Comparison of ENCODE assay signal across 13 cellular contexts in genomic region chr6:169960891-169961611, GRCh38.
DNase-seq lines count a peak whose midpoint lies in the region; ATAC-seq and TF ChIP-seq lines count a peak whose summit lies in the region.
"Had no signal": no experiment of that assay in that cellular context is flagged by ENCODE, and none has a peak within 500 bp of the region (broad histone marks: within the 10 kb centered on the region; RNA-seq: fewer than 3 reads in every experiment).

No MANE protein-coding gene starts in this region.

- peaks cover 0 to 6% of the 10 kb centered on the region in 2 donors for H3K4me1 ChIP-seq in naive thymus-derived CD4-positive, alpha-beta T cell (ENCODE audit: control insufficient read depth in 2 of 2, insufficient read depth in 2 of 2, low read length in 2 of 2)

- H3K4me3 Mint-ChIP-seq in natural killer cell, result peak overlapping the region; percentile 60
- no peak overlapping the region for H3K4me3 Mint-ChIP-seq in natural killer cell treated with Interleukin-12 subunit alpha and Interleukin-12 subunit beta and Interleukin-15 and Interleukin-18, amount 100 ng/mL, for 72 hours
- H3K4me3 Mint-ChIP-seq in activated naive CD8-positive, alpha-beta T cell treated with anti-CD3 and anti-CD28 coated beads for 36 hours, result peak overlapping the region; percentile 74
- peak overlapping the region; percentile 20 to 86 (median 68) for H3K4me3 Mint-ChIP-seq in naive thymus-derived CD4-positive, alpha-beta T cell
- no peak overlapping the region for H3K4me3 Mint-ChIP-seq in stimulated activated memory B cell treated with anti-CD40 and anti-IgM and Interleukin-4, amounts not matched to agents 10 μg/mL and 1 μg/mL and 100 μg/mL, for 72 hours

- DNase-seq in natural killer cell (peak; percentile 14), amygdala (lab: John Stamatoyannopoulos, UW) (no peak), erythroblast (lab: John Stamatoyannopoulos, UW) (no peak)
- DNase-seq in natural killer cell treated with Interleukin-12 subunit alpha and Interleukin-12 subunit beta and Interleukin-15 and Interleukin-18, amount 100 ng/mL, for 72 hours (ENCODE audit: low spot score), result no peak
- DNase-seq in activated naive CD8-positive, alpha-beta T cell treated with anti-CD3 and anti-CD28 coated beads for 36 hours, result no peak
- peak in 1 of 9 donors; percentile 4 for DNase-seq in naive thymus-derived CD4-positive, alpha-beta T cell
- DNase-seq: Calu3, foreskin fibroblast, HCEC 1CT, NCI-H1092, NCI-H524 had no signal

- no peak for TF ChIP-seq POLR2A in erythroblast (IDR thresholded peaks at IDR 0.05; ENCODE audit: low read length)

- no peaks in the 10 kb centered on the region for H3K9me3 ChIP-seq in naive thymus-derived CD4-positive, alpha-beta T cell (ENCODE audit: control insufficient read depth in 2 of 3, low read length in 3 of 3)

- intact Hi-C loops in natural killer cell (cut with micrococcal nuclease), result no loop called here
- intact Hi-C loops in naive thymus-derived CD4-positive, alpha-beta T cell (cut with micrococcal nuclease), result no loop called here

- H3K36me3 Mint-ChIP-seq in natural killer cell, result no peaks in the 10 kb centered on the region
- H3K36me3 Mint-ChIP-seq in natural killer cell treated with Interleukin-12 subunit alpha and Interleukin-12 subunit beta and Interleukin-15 and Interleukin-18, amount 100 ng/mL, for 72 hours, result no peaks in the 10 kb centered on the region
- no peaks in the 10 kb centered on the region for H3K36me3 Mint-ChIP-seq in activated naive CD8-positive, alpha-beta T cell treated with anti-CD3 and anti-CD28 coated beads for 36 hours
- H3K36me3 Mint-ChIP-seq in naive thymus-derived CD4-positive, alpha-beta T cell, result no peaks in the 10 kb centered on the region
- H3K36me3 Mint-ChIP-seq in stimulated activated memory B cell treated with anti-CD40 and anti-IgM and Interleukin-4, amounts not matched to agents 10 μg/mL and 1 μg/mL and 100 μg/mL, for 72 hours, result no peaks in the 10 kb centered on the region

- H3K27ac ChIP-seq in naive thymus-derived CD4-positive, alpha-beta T cell (ENCODE audit: low read depth, low read length), result no peak overlapping the region

- H3K4me3 ChIP-seq in naive thymus-derived CD4-positive, alpha-beta T cell (ENCODE audit: low read length), result no peak overlapping the region

- peaks cover 5 to 6% of the 10 kb centered on the region in 2 donors for H3K4me1 Mint-ChIP-seq in natural killer cell
- peaks cover 0 to 9% of the 10 kb centered on the region in 2 donors for H3K4me1 Mint-ChIP-seq in natural killer cell treated with Interleukin-12 subunit alpha and Interleukin-12 subunit beta and Interleukin-15 and Interleukin-18, amount 100 ng/mL, for 72 hours (ENCODE audit: low read depth in 2 of 2)
- H3K4me1 Mint-ChIP-seq in activated naive CD8-positive, alpha-beta T cell treated with anti-CD3 and anti-CD28 coated beads for 36 hours, result peaks cover 23% of the 10 kb centered on the region
- H3K4me1 Mint-ChIP-seq in naive thymus-derived CD4-positive, alpha-beta T cell, result peaks cover 0 to 31% (median 20%) of the 10 kb centered on the region in 7 donors
- peaks cover 18% of the 10 kb centered on the region for H3K4me1 Mint-ChIP-seq in stimulated activated memory B cell treated with anti-CD40 and anti-IgM and Interleukin-4, amounts not matched to agents 10 μg/mL and 1 μg/mL and 100 μg/mL, for 72 hours

- POLR2A ChIA-PET in naive thymus-derived CD4-positive, alpha-beta T cell (lab: Charles Lee), result interaction anchor here (1.2 kb wide), 1 partner anchor 331 kb away, joined by 3 read pairs; no protein-coding TSS in a partner anchor

- CTCF ChIA-PET in naive thymus-derived CD4-positive, alpha-beta T cell (lab: Charles Lee), result interaction anchor here (1.3 kb wide), 1 partner anchor 332 kb away, joined by 3 read pairs; no protein-coding TSS in a partner anchor

- no peaks in the 10 kb centered on the region for H3K36me3 ChIP-seq in naive thymus-derived CD4-positive, alpha-beta T cell (ENCODE audit: control insufficient read depth in 2 of 3, insufficient read depth in 3 of 3, low read length in 3 of 3)

- no peak overlapping the region for H3K27ac Mint-ChIP-seq in natural killer cell
- H3K27ac Mint-ChIP-seq in natural killer cell treated with Interleukin-12 subunit alpha and Interleukin-12 subunit beta and Interleukin-15 and Interleukin-18, amount 100 ng/mL, for 72 hours, result no peak overlapping the region
- peak overlapping the region; percentile 75 for H3K27ac Mint-ChIP-seq in activated naive CD8-positive, alpha-beta T cell treated with anti-CD3 and anti-CD28 coated beads for 36 hours
- peak overlapping the region in 5 of 9 donors; percentile 20 to 87 (median 36) for H3K27ac Mint-ChIP-seq in naive thymus-derived CD4-positive, alpha-beta T cell
- no peak overlapping the region for H3K27ac Mint-ChIP-seq in stimulated activated memory B cell treated with anti-CD40 and anti-IgM and Interleukin-4, amounts not matched to agents 10 μg/mL and 1 μg/mL and 100 μg/mL, for 72 hours

- H3K9me3 Mint-ChIP-seq in natural killer cell, result no peaks in the 10 kb centered on the region
- H3K9me3 Mint-ChIP-seq in natural killer cell treated with Interleukin-12 subunit alpha and Interleukin-12 subunit beta and Interleukin-15 and Interleukin-18, amount 100 ng/mL, for 72 hours, result no peaks in the 10 kb centered on the region
- no peaks in the 10 kb centered on the region for H3K9me3 Mint-ChIP-seq in activated naive CD8-positive, alpha-beta T cell treated with anti-CD3 and anti-CD28 coated beads for 36 hours
- H3K9me3 Mint-ChIP-seq in naive thymus-derived CD4-positive, alpha-beta T cell, result peaks cover 0 to 2% (median 0%) of the 10 kb centered on the region in 11 donors
- H3K9me3 Mint-ChIP-seq in stimulated activated memory B cell treated with anti-CD40 and anti-IgM and Interleukin-4, amounts not matched to agents 10 μg/mL and 1 μg/mL and 100 μg/mL, for 72 hours, result no peaks in the 10 kb centered on the region

- TF ChIP-seq CTCF in natural killer cell (IDR thresholded peaks at IDR 0.05), result no peak

- H3K27me3 Mint-ChIP-seq in natural killer cell (ENCODE audit: low read depth in 2 of 2), result peaks cover 26 to 36% of the 10 kb centered on the region in 2 donors
- H3K27me3 Mint-ChIP-seq in natural killer cell treated with Interleukin-12 subunit alpha and Interleukin-12 subunit beta and Interleukin-15 and Interleukin-18, amount 100 ng/mL, for 72 hours, result peaks cover 11 to 14% of the 10 kb centered on the region in 2 donors
- peaks cover 4% of the 10 kb centered on the region for H3K27me3 Mint-ChIP-seq in activated naive CD8-positive, alpha-beta T cell treated with anti-CD3 and anti-CD28 coated beads for 36 hours
- H3K27me3 Mint-ChIP-seq in naive thymus-derived CD4-positive, alpha-beta T cell, result peaks cover 0 to 22% (median 12%) of the 10 kb centered on the region in 5 donors
- peaks cover 56% of the 10 kb centered on the region for H3K27me3 Mint-ChIP-seq in stimulated activated memory B cell treated with anti-CD40 and anti-IgM and Interleukin-4, amounts not matched to agents 10 μg/mL and 1 μg/mL and 100 μg/mL, for 72 hours

- ATAC-seq in natural killer cell (no peak), HG03442 (IDR thresholded peaks at IDR 0.05; ENCODE audit: unreplicated experiment) (no peak)
- ATAC-seq in natural killer cell treated with Interleukin-12 subunit alpha and Interleukin-12 subunit beta and Interleukin-15 and Interleukin-18, amount 100 ng/mL, for 72 hours, result no peak
- no peak for ATAC-seq in naive thymus-derived CD4-positive, alpha-beta T cell
- no peak for ATAC-seq in stimulated activated memory B cell treated with anti-CD40 and anti-IgM and Interleukin-4, amounts not matched to agents 10 μg/mL and 1 μg/mL and 100 μg/mL, for 72 hours

- no peaks in the 10 kb centered on the region for H3K27me3 ChIP-seq in naive thymus-derived CD4-positive, alpha-beta T cell (ENCODE audit: control insufficient read depth in 2 of 2, insufficient read depth in 2 of 2, low read length in 2 of 2)

Comparison
In these comparisons a context has a peak if more than half of its experiments do, and no peak if none do; other contexts are left out.
1. H3K4me3 Mint-ChIP-seq: peak in natural killer cell (single experiment), activated naive CD8-positive, alpha-beta T cell treated with anti-CD3 and anti-CD28 coated beads for 36 hours (single experiment) and naive thymus-derived CD4-positive, alpha-beta T cell (10 of 10); none in natural killer cell treated with Interleukin-12 subunit alpha and Interleukin-12 subunit beta and Interleukin-15 and Interleukin-18, amount 100 ng/mL, for 72 hours (single experiment) and stimulated activated memory B cell treated with anti-CD40 and anti-IgM and Interleukin-4, amounts not matched to agents 10 μg/mL and 1 μg/mL and 100 μg/mL, for 72 hours (single experiment).
2. H3K27ac Mint-ChIP-seq: peak in activated naive CD8-positive, alpha-beta T cell treated with anti-CD3 and anti-CD28 coated beads for 36 hours (single experiment) and naive thymus-derived CD4-positive, alpha-beta T cell (5 of 9); none in natural killer cell (0 of 2), natural killer cell treated with Interleukin-12 subunit alpha and Interleukin-12 subunit beta and Interleukin-15 and Interleukin-18, amount 100 ng/mL, for 72 hours (0 of 2) and stimulated activated memory B cell treated with anti-CD40 and anti-IgM and Interleukin-4, amounts not matched to agents 10 μg/mL and 1 μg/mL and 100 μg/mL, for 72 hours (single experiment).